9 cellular contexts compared by ENCODE assay signal in genomic region chr12:116222358-116222757, GRCh38. TPM values are rescaled to one million over a fixed set of nuclear protein-coding genes. Genes with fewer than 3 reads are reported as not detected.
DNase-seq lines count a peak whose midpoint lies in the region; ATAC-seq, FAIRE-seq and TF ChIP-seq lines count a peak whose summit lies in the region.
"Had no signal": no experiment of that assay in that cellular context is flagged by ENCODE, and none has a peak within 500 bp of the region (broad histone marks: within the 10 kb centered on the region; RNA-seq: fewer than 3 reads in every experiment).

No MANE protein-coding gene starts in this region.

- no peaks in the 10 kb centered on the region for H3K36me3 ChIP-seq in RWPE2 (ENCODE audit: low read depth)
- no peaks in the 10 kb centered on the region for H3K36me3 ChIP-seq in small intestine (ENCODE audit: control insufficient read depth in 2 of 2, insufficient read depth in 2 of 2, low read length in 2 of 2)
- no peaks in the 10 kb centered on the region for H3K36me3 ChIP-seq in MM.1S (replicated peaks; ENCODE audit: insufficient read depth, low read length)

- ATAC-seq in RWPE2 (ENCODE audit: low read depth), result peak; percentile 72; the same call in 2 of the 3 replicates
- no peak for ATAC-seq in GM19035 (IDR thresholded peaks at IDR 0.05; ENCODE audit: unreplicated experiment)

- FAIRE-seq in small intestine (lab: Jason Lieb, UNC), result no peak

- no peak overlapping the region for H3K9ac ChIP-seq in MM.1S (ENCODE audit: low read length)

- H3K4me1 ChIP-seq in RWPE2 (ENCODE audit: insufficient read depth, poor library complexity, severe bottlenecking) (peaks cover 5% of the 10 kb centered on the region), small intestine (ENCODE audit: control insufficient read depth in 2 of 2, insufficient read depth in 1 of 2, low read depth in 1 of 2, low read length in 1 of 2) (peaks cover 0 to 5% of the 10 kb centered on the region in 2 donors), MM.1S (ENCODE audit: low read length) (no peaks in the 10 kb centered on the region)

- CTCF ChIA-PET in HEK293T (lab: Yijun Ruan, JAX), result no interaction called here

- no peaks in the 10 kb centered on the region for H3F3A ChIP-seq in MM.1S (ENCODE audit: insufficient read depth, low read length)

- H3K4me3 ChIP-seq in RWPE2 (ENCODE audit: severe bottlenecking) (no peak overlapping the region), small intestine (ENCODE audit: low read depth in 1 of 2, low read length in 2 of 2) (no peak overlapping the region), MM.1S (ENCODE audit: low read length) (no peak overlapping the region)

- H3K79me2 ChIP-seq in MM.1S (ENCODE audit: low read length), result peaks cover 87% of the 10 kb centered on the region

- DNase-seq in NCI-H2227 (lab: John Stamatoyannopoulos, UW; ENCODE audit: unreplicated experiment), result peak; percentile 11
- DNase-seq in NCI-H2227 treated with DMSO at 0.1 percent for 48 hours (lab: John Stamatoyannopoulos, UW), result no peak
- peak; percentile 66 for DNase-seq in RWPE2 (ENCODE audit: low spot score)
- DNase-seq in fibroblast of the conjunctiva (ENCODE audit: low read depth), result peak; percentile 93
- DNase-seq in small intestine, result peak; percentile 57
- DNase-seq in MM.1S, result no peak
- DNase-seq in HEK293T (ENCODE audit: extremely low spot score), result no peak
- DNase-seq: naive B cell had no signal

- H3K9me2 ChIP-seq in MM.1S (replicated peaks; ENCODE audit: insufficient read depth, low read length), result no peaks in the 10 kb centered on the region

- WGBS in small intestine, 3 donors, result 68 to 85% (median 81%) methylated on average over 4 of the region's 4 CpGs

- no peak overlapping the region for H3K4me2 ChIP-seq in MM.1S (ENCODE audit: low read depth, low read length)

- 0 out of 2 replicates have a peak, but pooled peaks cover 4% of the 10 kb centered on the region for H4K20me1 ChIP-seq in MM.1S (ENCODE audit: insufficient read depth, low read length)

- H2AFZ ChIP-seq in MM.1S (ENCODE audit: low read length), result no peak overlapping the region

- H3K27me3 ChIP-seq in RWPE2 (ENCODE audit: insufficient read depth, poor library complexity, severe bottlenecking) (no peaks in the 10 kb centered on the region), small intestine (ENCODE audit: control insufficient read depth in 2 of 2, insufficient read depth in 2 of 2, low read length in 2 of 2) (no peaks in the 10 kb centered on the region), MM.1S (replicated peaks; ENCODE audit: insufficient read depth, low read length) (no peaks in the 10 kb centered on the region)

- no peaks in the 10 kb centered on the region for H3K9me3 ChIP-seq in RWPE2 (ENCODE audit: severe bottlenecking)
- H3K9me3 ChIP-seq in small intestine (ENCODE audit: control insufficient read depth, low read depth), result no peaks in the 10 kb centered on the region
- no peaks in the 10 kb centered on the region for H3K9me3 ChIP-seq in MM.1S (replicated peaks; ENCODE audit: insufficient read depth, low read length)

- TF ChIP-seq CTCF in RWPE2 (IDR thresholded peaks at IDR 0.05; ENCODE audit: poor library complexity, severe bottlenecking), result no peak
- no peak for TF ChIP-seq CTCF in MM.1S (IDR thresholded peaks at IDR 0.05; ENCODE audit: low read length)

- H3K27ac ChIP-seq in RWPE2 (ENCODE audit: poor library complexity, severe bottlenecking) (no peak overlapping the region), small intestine (ENCODE audit: low read depth in 1 of 2, low read length in 1 of 2) (no peak overlapping the region), MM.1S (ENCODE audit: low read length) (no peak overlapping the region)

- POLR2A ChIA-PET in HEK293T (lab: Yijun Ruan, JAX), result no interaction called here

TF ChIP-seq in HEK293T, 16 proteins besides CTCF, POLR2A, EP300 and RAD21:
- no peak for TF ChIP-seq BHLHE40 (IDR thresholded peaks at IDR 0.05; ENCODE audit: borderline replicate concordance)
- no peak for TF ChIP-seq HDGF (IDR thresholded peaks at IDR 0.05; ENCODE audit: borderline replicate concordance)
- no peak for TF ChIP-seq FOXK2 (IDR thresholded peaks at IDR 0.05)
- TF ChIP-seq L3MBTL2 (conservative IDR thresholded peaks at IDR 0.05), result no peak
- TF ChIP-seq TARDBP (IDR thresholded peaks at IDR 0.05), result no peak
- TF ChIP-seq SUZ12 (IDR thresholded peaks at IDR 0.05), result no peak
- TF ChIP-seq NFRKB (IDR thresholded peaks at IDR 0.05), result no peak
- TF ChIP-seq ARNT (IDR thresholded peaks at IDR 0.05), result no peak
- no peak for TF ChIP-seq LEF1 (IDR thresholded peaks at IDR 0.05; ENCODE audit: borderline replicate concordance)
- no peak for TF ChIP-seq FOXM1 (IDR thresholded peaks at IDR 0.05; ENCODE audit: borderline replicate concordance)
- no peak for TF ChIP-seq FOXA1 (IDR thresholded peaks at IDR 0.05)
- TF ChIP-seq ZNF384 (IDR thresholded peaks at IDR 0.05), result no peak
- no peak for TF ChIP-seq CTBP1 (IDR thresholded peaks at IDR 0.05; ENCODE audit: borderline replicate concordance)
- no peak for TF ChIP-seq SP1 (IDR thresholded peaks at IDR 0.05)
- no peak for TF ChIP-seq ELF4 (IDR thresholded peaks at IDR 0.05)
- TF ChIP-seq, protein P1, sequence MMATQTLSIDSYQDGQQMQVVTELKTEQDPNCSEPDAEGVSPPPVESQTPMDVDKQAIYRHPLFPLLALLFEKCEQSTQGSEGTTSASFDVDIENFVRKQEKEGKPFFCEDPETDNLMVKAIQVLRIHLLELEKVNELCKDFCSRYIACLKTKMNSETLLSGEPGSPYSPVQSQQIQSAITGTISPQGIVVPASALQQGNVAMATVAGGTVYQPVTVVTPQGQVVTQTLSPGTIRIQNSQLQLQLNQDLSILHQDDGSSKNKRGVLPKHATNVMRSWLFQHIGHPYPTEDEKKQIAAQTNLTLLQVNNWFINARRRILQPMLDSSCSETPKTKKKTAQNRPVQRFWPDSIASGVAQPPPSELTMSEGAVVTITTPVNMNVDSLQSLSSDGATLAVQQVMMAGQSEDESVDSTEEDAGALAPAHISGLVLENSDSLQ (IDR thresholded peaks at IDR 0.05), result no peak

RNA-seq across cellular contexts. Expression of gene MED13L, which starts 55.1 kb away (rescaled TPM):
- 10 to 100 TPM in 2 of 3 donors, 1 to 10 TPM in 1; 9.8 to 18.3 (median 10.3) TPM for polyA plus RNA-seq in small intestine

Comparison
In these comparisons a context has a peak if more than half of its experiments do, and no peak if none do; other contexts are left out.
1. DNase-seq: peak in NCI-H2227 (single experiment), RWPE2 (single experiment), fibroblast of the conjunctiva (single experiment) and small intestine (single experiment); none in NCI-H2227 treated with DMSO at 0.1 percent for 48 hours (single experiment), MM.1S (single experiment) and HEK293T (single experiment).